In genomic region chr18:13279181-13280065, GRCh38 we compare ENCODE assay signal across 7 cellular contexts.
DNase-seq lines count a peak whose midpoint lies in the region; ATAC-seq and TF ChIP-seq lines count a peak whose summit lies in the region.

No MANE protein-coding gene starts in this region.

- no peak overlapping the region for H3K27ac ChIP-seq in RWPE1

- peaks cover 9% of the 10 kb centered on the region for H3K36me3 Mint-ChIP-seq in T-helper 1 cell treated with Interleukin-12 subunit alpha and Interleukin-12 subunit beta and Interleukin-4 antibody, amounts not matched to agents 30 μg/mL and 1 μg/mL, for 36 hours (ENCODE audit: low read depth)
- H3K36me3 Mint-ChIP-seq in brain, result peaks cover 26% of the 10 kb centered on the region

- peaks cover 50% of the 10 kb centered on the region for H3K4me1 Mint-ChIP-seq in T-helper 1 cell treated with Interleukin-12 subunit alpha and Interleukin-12 subunit beta and Interleukin-4 antibody, amounts not matched to agents 30 μg/mL and 1 μg/mL, for 36 hours (ENCODE audit: low read depth)
- peaks cover 29% of the 10 kb centered on the region for H3K4me1 Mint-ChIP-seq in brain

- TF ChIP-seq CTCF in brain (conservative IDR thresholded peaks at IDR 0.05), result no peak
- TF ChIP-seq CTCF in RWPE1 (conservative IDR thresholded peaks at IDR 0.05; ENCODE audit: low read depth), result no peak

- no peak overlapping the region for H3K27ac Mint-ChIP-seq in T-helper 1 cell treated with Interleukin-12 subunit alpha and Interleukin-12 subunit beta and Interleukin-4 antibody, amounts not matched to agents 30 μg/mL and 1 μg/mL, for 36 hours
- peak overlapping the region in 4 of 5 experiments; percentile 5 to 62 (median 28) for H3K27ac Mint-ChIP-seq in brain

- CTCF ChIA-PET in RWPE1 (lab: Yijun Ruan, JAX), result no interaction called here

- peaks cover 7% of the 10 kb centered on the region for H3K9me3 Mint-ChIP-seq in T-helper 1 cell treated with Interleukin-12 subunit alpha and Interleukin-12 subunit beta and Interleukin-4 antibody, amounts not matched to agents 30 μg/mL and 1 μg/mL, for 36 hours
- H3K9me3 Mint-ChIP-seq in brain, result peaks cover 0 to 12% (median 8%) of the 10 kb centered on the region in 5 experiments

- ATAC-seq in GM19468 (IDR thresholded peaks at IDR 0.05; ENCODE audit: extremely low read depth, unreplicated experiment), result peak; percentile 39

- H3K27me3 Mint-ChIP-seq in T-helper 1 cell treated with Interleukin-12 subunit alpha and Interleukin-12 subunit beta and Interleukin-4 antibody, amounts not matched to agents 30 μg/mL and 1 μg/mL, for 36 hours (ENCODE audit: low read depth), result no peaks in the 10 kb centered on the region
- peaks cover 4% of the 10 kb centered on the region for H3K27me3 Mint-ChIP-seq in brain

- POLR2A ChIA-PET in RWPE1 (lab: Yijun Ruan, JAX; ENCODE audit: low non-redundant PET), result no interaction called here

- H3K4me3 Mint-ChIP-seq in T-helper 1 cell treated with Interleukin-12 subunit alpha and Interleukin-12 subunit beta and Interleukin-4 antibody, amounts not matched to agents 30 μg/mL and 1 μg/mL, for 36 hours, result peak overlapping the region; percentile 25
- no peak overlapping the region for H3K4me3 Mint-ChIP-seq in brain

- DNase-seq in stimulated activated CD8-positive, alpha-beta memory T cell treated with anti-CD3 and anti-CD28 coated beads, Interleukin-7, amount 100 ng/mL, for 4 hours (ENCODE audit: low read depth in 2 of 2), result peak; percentile 27 to 34
- no peak for DNase-seq in RWPE1 (ENCODE audit: low spot score)
- no peak for DNase-seq in mucosa of gallbladder (ENCODE audit: low spot score)
- no peak for DNase-seq in cortex of kidney (lab: John Stamatoyannopoulos, UW)

Comparison
In these comparisons a context has a peak if more than half of its experiments do, and no peak if none do; other contexts are left out.
1. DNase-seq: peak in stimulated activated CD8-positive, alpha-beta memory T cell treated with anti-CD3 and anti-CD28 coated beads, Interleukin-7, amount 100 ng/mL, for 4 hours (2 of 2); none in RWPE1 (single experiment), mucosa of gallbladder (single experiment) and cortex of kidney (single experiment).